1 cellular context compared by ENCODE assay signal in genomic region chr16:85245307-85246172, GRCh38.
TF ChIP-seq lines count a peak whose summit lies in the region.

No MANE protein-coding gene starts in this region.

TF ChIP-seq in GM12878, 131 proteins besides CTCF, POLR2A, EP300 and RAD21 (continued from another document):
- TF ChIP-seq, protein P1, sequence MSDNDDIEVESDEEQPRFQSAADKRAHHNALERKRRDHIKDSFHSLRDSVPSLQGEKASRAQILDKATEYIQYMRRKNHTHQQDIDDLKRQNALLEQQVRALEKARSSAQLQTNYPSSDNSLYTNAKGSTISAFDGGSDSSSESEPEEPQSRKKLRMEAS (IDR thresholded peaks at IDR 0.05; ENCODE audit: low read depth, low read length): 0 out of 2 replicates have a peak, but pooled peaks have one; percentile 31
- TF ChIP-seq NR2C1 (IDR thresholded peaks at IDR 0.05): no peak
- TF ChIP-seq HDGF (IDR thresholded peaks at IDR 0.05): peak; percentile 97
- no peak for TF ChIP-seq ZSCAN29 (IDR thresholded peaks at IDR 0.05)
- no peak for TF ChIP-seq E2F8 (IDR thresholded peaks at IDR 0.05; ENCODE audit: low read depth, partially characterized antibody)
- no peak for TF ChIP-seq TBL1XR1 (IDR thresholded peaks at IDR 0.05; ENCODE audit: low read depth, low read length)
